In the genomic region with DNA sequence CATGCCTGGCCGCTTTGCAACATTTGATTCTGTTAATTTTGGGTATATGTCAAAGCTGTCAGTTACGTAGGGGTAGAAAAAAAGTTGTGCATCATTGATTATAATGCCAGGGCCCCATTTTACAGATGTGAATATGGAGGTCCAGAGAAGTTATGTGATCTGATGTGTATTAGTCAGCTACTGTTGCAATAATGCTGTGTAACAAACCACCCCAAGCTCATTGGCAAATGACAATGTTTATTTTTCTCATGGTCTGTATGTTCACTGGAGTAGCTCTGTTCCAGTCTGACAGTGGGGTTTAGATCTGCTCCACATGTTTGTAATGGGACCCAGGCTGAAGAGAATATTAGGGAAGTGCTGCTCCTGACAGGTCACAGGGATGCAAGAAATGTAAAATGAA, we compare ENCODE assay signal across 31 cellular contexts.
"Had no signal": no experiment of that assay in that cellular context is flagged by ENCODE, and none has a peak within 500 bp of the region (broad histone marks: within the 10 kb centered on the region; RNA-seq: fewer than 3 reads in every experiment).

No MANE protein-coding gene starts in this region.

- H3K4me3 ChIP-seq: ascending aorta, cardiac muscle cell had no signal

- H3K36me3 ChIP-seq: ascending aorta, cardiac muscle cell, WERI-Rb-1 had no signal

- DNase-seq: activated CD4-positive, alpha-beta memory T cell treated with anti-CD3 and anti-CD28 coated beads for 36 hours; activated CD4-positive, alpha-beta T cell treated with anti-CD3 and anti-CD28 coated beads for 1 hour; activated CD4-positive, alpha-beta T cell treated with anti-CD3 and anti-CD28 coated beads for 36 hours; activated CD4-positive, alpha-beta T cell treated with anti-CD3 and anti-CD28 coated beads, Interleukin-2, amount 10 ng/mL, durations not matched to agents 24 days and 14 days; activated CD4-positive, alpha-beta T cell treated with anti-CD3 and anti-CD28 coated beads, Interleukin-2, amount 50 U/mL, for 1 hour; activated CD4-positive, alpha-beta T cell treated with anti-CD3 and anti-CD28 coated beads, Interleukin-2, amount 50 U/mL, for 4 hours; activated CD4-positive, CD25-positive, alpha-beta regulatory T cell; activated CD8-positive, alpha-beta memory T cell treated with anti-CD3 and anti-CD28 coated beads, Interleukin-2, amount 50 U/mL, for 4 hours; activated CD8-positive, alpha-beta T cell treated with anti-CD3 and anti-CD28 coated beads for 36 hours; activated effector memory CD4-positive, alpha-beta T cell treated with Interleukin-2 at 50 U/mL for 16 hours; activated gamma-delta T cell; activated naive CD4-positive, alpha-beta T cell treated with anti-CD3 and anti-CD28 coated beads, Interleukin-2, amount 10 ng/mL, durations not matched to agents 7 days and 5 days; activated naive CD4-positive, alpha-beta T cell treated with Interleukin-2 at 50 U/mL for 16 hours; activated naive CD8-positive, alpha-beta T cell treated with anti-CD3 and anti-CD28 coated beads, Interleukin-2, amount 10 ng/mL, durations not matched to agents 7 days and 5 days; activated naive CD8-positive, alpha-beta T cell treated with anti-CD3 and anti-CD28 coated beads, Interleukin-2, amount 50 U/mL, for 24 hours; activated T-cell treated with anti-CD3 and anti-CD28 coated beads for 4 hours; activated T-cell treated with anti-CD3 and anti-CD28 coated beads, Interleukin-2, amount 50 U/mL, for 24 hours; activated T-cell treated with anti-CD3 and anti-CD28 coated beads, Interleukin-2, amount 50 U/mL, for 48 hours; amygdala; anterior cingulate cortex; caudate nucleus; cerebellar nuclear complex; T-helper 1 cell; T-helper 2 cell; T-helper 9 cell; WERI-Rb-1 had no signal

- H3K27me3 ChIP-seq: ascending aorta, cardiac muscle cell had no signal

- H3K4me1 ChIP-seq: ascending aorta had no signal

- FAIRE-seq: bronchial epithelial cell had no signal

- H3K27ac ChIP-seq: ascending aorta, cardiac muscle cell, WERI-Rb-1 had no signal

- ATAC-seq: activated CD4-positive, alpha-beta T cell treated with anti-CD3 and anti-CD28 coated beads for 36 hours; activated CD4-positive, CD25-positive, alpha-beta regulatory T cell treated with anti-CD3 and anti-CD28 coated beads, Interleukin-2, amount 50 U/mL, for 24 hours; activated CD8-positive, alpha-beta T cell treated with anti-CD3 and anti-CD28 coated beads for 36 hours; activated naive CD8-positive, alpha-beta T cell treated with anti-CD3 and anti-CD28 coated beads, Interleukin-2, amount 50 U/mL, for 24 hours; WTC11 had no signal
